ENCODE assay signal across 1 cellular context in the genomic region with DNA sequence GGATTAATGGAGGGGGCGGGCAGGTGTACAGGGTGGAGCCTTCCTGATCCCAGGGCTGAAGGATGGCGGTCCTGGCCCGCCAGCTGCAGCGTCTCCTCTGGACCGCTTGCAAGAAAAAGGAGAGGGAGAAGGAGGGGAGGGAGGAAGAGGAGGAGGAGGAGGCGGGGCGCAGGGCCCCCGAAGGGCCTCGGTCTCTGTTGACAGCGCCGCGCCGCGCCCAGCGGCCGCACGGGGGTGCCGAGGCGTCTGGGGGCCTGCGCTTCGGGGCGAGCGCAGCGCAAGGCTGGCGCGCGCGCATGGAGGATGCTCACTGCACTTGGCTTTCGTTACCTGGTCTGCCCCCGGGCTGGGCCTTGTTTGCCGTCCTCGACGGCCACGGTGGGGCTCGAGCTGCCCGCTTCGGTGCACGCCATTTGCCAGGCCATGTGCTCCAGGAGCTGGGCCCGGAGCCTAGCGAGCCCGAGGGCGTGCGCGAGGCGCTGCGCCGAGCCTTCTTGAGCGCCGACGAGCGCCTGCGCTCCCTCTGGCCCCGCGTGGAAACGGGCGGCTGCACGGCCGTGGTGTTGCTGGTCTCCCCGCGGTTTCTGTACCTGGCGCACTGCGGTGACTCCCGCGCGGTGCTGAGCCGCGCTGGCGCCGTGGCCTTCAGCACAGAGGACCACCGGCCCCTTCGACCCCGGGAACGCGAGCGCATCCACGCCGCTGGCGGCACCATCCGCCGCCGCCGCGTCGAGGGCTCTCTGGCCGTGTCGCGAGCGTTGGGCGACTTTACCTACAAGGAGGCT.
TF ChIP-seq lines count a peak whose summit lies in the region.

A gene with protein sequence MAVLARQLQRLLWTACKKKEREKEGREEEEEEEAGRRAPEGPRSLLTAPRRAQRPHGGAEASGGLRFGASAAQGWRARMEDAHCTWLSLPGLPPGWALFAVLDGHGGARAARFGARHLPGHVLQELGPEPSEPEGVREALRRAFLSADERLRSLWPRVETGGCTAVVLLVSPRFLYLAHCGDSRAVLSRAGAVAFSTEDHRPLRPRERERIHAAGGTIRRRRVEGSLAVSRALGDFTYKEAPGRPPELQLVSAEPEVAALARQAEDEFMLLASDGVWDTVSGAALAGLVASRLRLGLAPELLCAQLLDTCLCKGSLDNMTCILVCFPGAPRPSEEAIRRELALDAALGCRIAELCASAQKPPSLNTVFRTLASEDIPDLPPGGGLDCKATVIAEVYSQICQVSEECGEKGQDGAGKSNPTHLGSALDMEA (plus strand): TSS at position 33 of the 785 bp plus-strand sequence. CDS start 30 bp downstream, at position 63.

TF ChIP-seq in neural cell, 6 proteins besides CTCF, POLR2A, EP300 and RAD21:
- TF ChIP-seq MXI1 (conservative IDR thresholded peaks at IDR 0.05; ENCODE audit: poor library complexity, severe bottlenecking) = peak; percentile 19
- TF ChIP-seq POLR2AphosphoS5 (IDR thresholded peaks at IDR 0.05) = peak; percentile 9
- no peak for TF ChIP-seq EZH2 (IDR thresholded peaks at IDR 0.05; ENCODE audit: borderline replicate concordance, insufficient read depth, low read length, poor library complexity, severe bottlenecking)
- TF ChIP-seq, protein P1, sequence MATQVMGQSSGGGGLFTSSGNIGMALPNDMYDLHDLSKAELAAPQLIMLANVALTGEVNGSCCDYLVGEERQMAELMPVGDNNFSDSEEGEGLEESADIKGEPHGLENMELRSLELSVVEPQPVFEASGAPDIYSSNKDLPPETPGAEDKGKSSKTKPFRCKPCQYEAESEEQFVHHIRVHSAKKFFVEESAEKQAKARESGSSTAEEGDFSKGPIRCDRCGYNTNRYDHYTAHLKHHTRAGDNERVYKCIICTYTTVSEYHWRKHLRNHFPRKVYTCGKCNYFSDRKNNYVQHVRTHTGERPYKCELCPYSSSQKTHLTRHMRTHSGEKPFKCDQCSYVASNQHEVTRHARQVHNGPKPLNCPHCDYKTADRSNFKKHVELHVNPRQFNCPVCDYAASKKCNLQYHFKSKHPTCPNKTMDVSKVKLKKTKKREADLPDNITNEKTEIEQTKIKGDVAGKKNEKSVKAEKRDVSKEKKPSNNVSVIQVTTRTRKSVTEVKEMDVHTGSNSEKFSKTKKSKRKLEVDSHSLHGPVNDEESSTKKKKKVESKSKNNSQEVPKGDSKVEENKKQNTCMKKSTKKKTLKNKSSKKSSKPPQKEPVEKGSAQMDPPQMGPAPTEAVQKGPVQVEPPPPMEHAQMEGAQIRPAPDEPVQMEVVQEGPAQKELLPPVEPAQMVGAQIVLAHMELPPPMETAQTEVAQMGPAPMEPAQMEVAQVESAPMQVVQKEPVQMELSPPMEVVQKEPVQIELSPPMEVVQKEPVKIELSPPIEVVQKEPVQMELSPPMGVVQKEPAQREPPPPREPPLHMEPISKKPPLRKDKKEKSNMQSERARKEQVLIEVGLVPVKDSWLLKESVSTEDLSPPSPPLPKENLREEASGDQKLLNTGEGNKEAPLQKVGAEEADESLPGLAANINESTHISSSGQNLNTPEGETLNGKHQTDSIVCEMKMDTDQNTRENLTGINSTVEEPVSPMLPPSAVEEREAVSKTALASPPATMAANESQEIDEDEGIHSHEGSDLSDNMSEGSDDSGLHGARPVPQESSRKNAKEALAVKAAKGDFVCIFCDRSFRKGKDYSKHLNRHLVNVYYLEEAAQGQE (IDR thresholded peaks at IDR 0.05; ENCODE audit: borderline replicate concordance) = no peak
- no peak for TF ChIP-seq TAF1 (IDR thresholded peaks at IDR 0.05; ENCODE audit: low read depth)
- no peak for TF ChIP-seq SMC3 (conservative IDR thresholded peaks at IDR 0.05; ENCODE audit: poor library complexity)
